ENCODE assay signal across 14 cellular contexts in genomic region chr9:21777701-21778100, GRCh38. TPM values are rescaled to one million over a fixed set of nuclear protein-coding genes. Genes with fewer than 3 reads are reported as not detected.
DNase-seq lines count a peak whose midpoint lies in the region; TF ChIP-seq lines count a peak whose summit lies in the region.
"Had no signal": no experiment of that assay in that cellular context is flagged by ENCODE, and none has a peak within 500 bp of the region (broad histone marks: within the 10 kb centered on the region; RNA-seq: fewer than 3 reads in every experiment).

No MANE protein-coding gene starts in this region.

- peak; percentile 94 for DNase-seq in AG10803 (ENCODE audit: low read depth)
- peak; percentile 97 for DNase-seq in HCEC 1CT
- DNase-seq in amniotic stem cell (lab: John Stamatoyannopoulos, UW) = peak; percentile 7
- DNase-seq in foreskin fibroblast = peak; percentile 82 to 91
- DNase-seq in activated CD4-positive, alpha-beta memory T cell treated with anti-CD3 and anti-CD28 coated beads, Interleukin-2, amount 10 ng/mL, durations not matched to agents 7 days and 5 days = no peak
- DNase-seq in RKO (ENCODE audit: low spot score) = no peak
- no peak for DNase-seq in 8988T
- DNase-seq in NOMO-1 treated with DMSO at 0.1 percent for 48 hours (lab: John Stamatoyannopoulos, UW; ENCODE audit: unreplicated experiment) = no peak
- DNase-seq: activated CD8-positive, alpha-beta memory T cell treated with anti-CD3 and anti-CD28 coated beads for 24 hours; Caco-2; naive B cell; testis had no signal

- H3K4me3 ChIP-seq in AG10803 (ENCODE audit: low read length) = peak overlapping the region; percentile 18
- no peak overlapping the region for H3K4me3 ChIP-seq in foreskin fibroblast (ENCODE audit: low read depth in 1 of 2, low read length in 2 of 2)
- H3K4me3 ChIP-seq: Peyer's patch, testis had no signal

- H3K27me3 Mint-ChIP-seq in activated CD4-positive, alpha-beta memory T cell treated with anti-CD3 and anti-CD28 coated beads, Interleukin-2, amount 10 ng/mL, durations not matched to agents 7 days and 5 days = peaks cover 15% of the 10 kb centered on the region
- H3K27me3 Mint-ChIP-seq: naive B cell had no signal

- no peaks in the 10 kb centered on the region for H3K9me3 Mint-ChIP-seq in activated CD4-positive, alpha-beta memory T cell treated with anti-CD3 and anti-CD28 coated beads, Interleukin-2, amount 10 ng/mL, durations not matched to agents 7 days and 5 days
- H3K9me3 Mint-ChIP-seq: naive B cell; T-helper 2 cell treated with Interferon-gamma antibody and Interleukin-4, amounts not matched to agents 5 μg/mL and 100 μg/mL, for 36 hours had no signal

- POLR2A ChIA-PET in activated CD4-positive, alpha-beta memory T cell treated with anti-CD3 and anti-CD28 coated beads, Interleukin-2, amount 10 ng/mL, durations not matched to agents 7 days and 5 days (lab: Charles Lee) = interaction anchor here (1.3 kb wide), 1 partner anchor 200 kb away, joined by 3 read pairs; no protein-coding TSS in a partner anchor

- no peak overlapping the region for H3K4me3 Mint-ChIP-seq in activated CD4-positive, alpha-beta memory T cell treated with anti-CD3 and anti-CD28 coated beads, Interleukin-2, amount 10 ng/mL, durations not matched to agents 7 days and 5 days
- H3K4me3 Mint-ChIP-seq: naive B cell; T-helper 2 cell treated with Interferon-gamma antibody and Interleukin-4, amounts not matched to agents 5 μg/mL and 100 μg/mL, for 36 hours had no signal

- CTCF ChIA-PET in activated CD4-positive, alpha-beta memory T cell treated with anti-CD3 and anti-CD28 coated beads, Interleukin-2, amount 10 ng/mL, durations not matched to agents 7 days and 5 days (lab: Charles Lee) = interaction anchor here (2.8 kb wide), 1 partner anchor 11 kb away, joined by 10 read pairs; no protein-coding TSS in a partner anchor

- TF ChIP-seq CTCF in AG10803 (conservative IDR thresholded peaks at IDR 0.05; ENCODE audit: low read length) = no peak
- TF ChIP-seq CTCF in foreskin fibroblast (IDR thresholded peaks at IDR 0.05; ENCODE audit: low read depth, low read length) = no peak

- no peaks in the 10 kb centered on the region for H3K36me3 Mint-ChIP-seq in activated CD4-positive, alpha-beta memory T cell treated with anti-CD3 and anti-CD28 coated beads, Interleukin-2, amount 10 ng/mL, durations not matched to agents 7 days and 5 days (ENCODE audit: low read depth)
- H3K36me3 Mint-ChIP-seq: naive B cell had no signal

- no peaks in the 10 kb centered on the region for H3K4me1 Mint-ChIP-seq in activated CD4-positive, alpha-beta memory T cell treated with anti-CD3 and anti-CD28 coated beads, Interleukin-2, amount 10 ng/mL, durations not matched to agents 7 days and 5 days
- H3K4me1 Mint-ChIP-seq: naive B cell had no signal

- no peak overlapping the region for H3K27ac Mint-ChIP-seq in activated CD4-positive, alpha-beta memory T cell treated with anti-CD3 and anti-CD28 coated beads, Interleukin-2, amount 10 ng/mL, durations not matched to agents 7 days and 5 days
- H3K27ac Mint-ChIP-seq: naive B cell; T-helper 2 cell treated with Interferon-gamma antibody and Interleukin-4, amounts not matched to agents 5 μg/mL and 100 μg/mL, for 36 hours had no signal

RNA-seq across cellular contexts. Expression of gene MTAP, which starts 24.7 kb away (rescaled TPM):
- 10 to 100 TPM; 43.4 to 44.9 TPM for total RNA-seq in activated CD4-positive, alpha-beta memory T cell treated with anti-CD3 and anti-CD28 coated beads, Interleukin-2, amount 10 ng/mL, durations not matched to agents 7 days and 5 days

Comparison
In these comparisons a context has a peak if more than half of its experiments do, and no peak if none do; other contexts are left out.
1. DNase-seq: peak in AG10803 (single experiment), HCEC 1CT (single experiment), amniotic stem cell (single experiment) and foreskin fibroblast (2 of 2); none in activated CD4-positive, alpha-beta memory T cell treated with anti-CD3 and anti-CD28 coated beads, Interleukin-2, amount 10 ng/mL, durations not matched to agents 7 days and 5 days (single experiment), RKO (single experiment), 8988T (single experiment) and NOMO-1 treated with DMSO at 0.1 percent for 48 hours (single experiment).